ENCODE assay signal across 24 cellular contexts in the genomic region with DNA sequence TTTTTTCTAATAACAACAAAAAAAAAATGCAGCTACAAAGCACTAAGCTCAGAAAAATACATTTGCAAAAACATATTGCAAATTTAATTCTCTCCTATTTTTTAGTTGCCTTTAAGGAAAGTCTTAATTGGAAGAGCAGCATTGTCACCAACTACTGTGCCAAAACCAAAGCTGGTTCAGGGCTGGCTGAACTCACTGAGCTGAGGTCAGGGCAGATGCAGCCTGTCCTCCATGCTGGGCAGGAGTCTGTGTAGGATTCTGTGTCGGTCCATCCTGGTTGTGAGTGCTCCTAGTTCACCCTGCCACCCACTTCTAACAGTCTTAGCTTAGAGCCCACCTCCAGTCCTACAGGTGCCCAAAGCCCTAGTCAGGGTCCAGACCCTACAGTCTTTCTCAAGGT.
DNase-seq lines count a peak whose midpoint lies in the region; ATAC-seq and TF ChIP-seq lines count a peak whose summit lies in the region.
"Had no signal": no experiment of that assay in that cellular context is flagged by ENCODE, and none has a peak within 500 bp of the region (broad histone marks: within the 10 kb centered on the region; RNA-seq: fewer than 3 reads in every experiment).

No MANE protein-coding gene starts in this region.

- no peaks in the 10 kb centered on the region for H3K27me3 ChIP-seq in ectodermal cell (ENCODE audit: control insufficient read depth, insufficient read depth, low read length, poor library complexity, severe bottlenecking)
- H3K27me3 ChIP-seq in left lung: no peaks in the 10 kb centered on the region
- H3K27me3 ChIP-seq in stomach: no peaks in the 10 kb centered on the region
- H3K27me3 ChIP-seq: foreskin keratinocyte, neural progenitor cell had no signal

- TF ChIP-seq CTCF in left lung (IDR thresholded peaks at IDR 0.05) (peak in 1 of 2 donors; percentile 5), stomach (IDR thresholded peaks at IDR 0.05) (no peak)

- peak; percentile 48 for DNase-seq in AG20443 (ENCODE audit: low spot score)
- DNase-seq in left lung: no peak
- no peak for DNase-seq in stomach
- no peak for DNase-seq in NOMO-1 (lab: John Stamatoyannopoulos, UW; ENCODE audit: unreplicated experiment in 2 of 2)
- no peak for DNase-seq in NCI-H748 (lab: John Stamatoyannopoulos, UW; ENCODE audit: unreplicated experiment)
- DNase-seq in stimulated activated CD4-positive, alpha-beta T cell treated with anti-CD3 and anti-CD28 coated beads, Interleukin-1b, Interleukin-23, amount 100 ng/mL, for 48 hours: no peak
- DNase-seq: ACHN; activated CD8-positive, alpha-beta memory T cell treated with anti-CD3 and anti-CD28 coated beads for 24 hours; activated naive CD8-positive, alpha-beta T cell treated with anti-CD3 and anti-CD28 coated beads, Interleukin-2, amount 10 ng/mL, durations not matched to agents 7 days and 5 days; CD8-positive, alpha-beta T cell; DND-41; effector memory CD4-positive, alpha-beta T cell; foreskin keratinocyte; NCI-H1417 treated with DMSO at 0.1 percent for 48 hours; NCI-H2171; NK-92 treated with Interleukin-12 subunit alpha and Interleukin-12 subunit beta, amount 100 ng/mL, for 24 hours; SHP77; stimulated activated CD4-positive, alpha-beta T cell treated with anti-CD3 and anti-CD28 coated beads, Interleukin-4, amount 100 ng/mL, for 24 hours; stimulated activated CD8-positive, alpha-beta memory T cell treated with anti-CD3 and anti-CD28 coated beads, Interleukin-4, amount 100 ng/mL, for 48 hours; T-helper 17 cell had no signal

- intact Hi-C loops in left lung (cut with DNase I) (no loop called here), stomach (cut with DNase I; ENCODE audit: low total_unique reads) (no loop called here)

- H3K27ac ChIP-seq in ectodermal cell (ENCODE audit: insufficient read depth, low read depth, low read length, poor library complexity, severe bottlenecking) (peak overlapping the region; percentile 64), left lung (peak overlapping the region; percentile 17 to 60), stomach (peak overlapping the region in 3 of 5 donors; percentile 47 to 68 (median 48))
- H3K27ac ChIP-seq: foreskin keratinocyte, neural progenitor cell had no signal

- no peak for ATAC-seq in left lung
- ATAC-seq in HG02642 (IDR thresholded peaks at IDR 0.05; ENCODE audit: poor library complexity, unreplicated experiment): no peak
- ATAC-seq: CD8-positive, alpha-beta T cell; foreskin keratinocyte; T-helper 17 cell; WTC11 had no signal

- H3K9me3 ChIP-seq in ectodermal cell (ENCODE audit: control insufficient read depth, low read length): no peaks in the 10 kb centered on the region
- no peaks in the 10 kb centered on the region for H3K9me3 ChIP-seq in left lung
- H3K9me3 ChIP-seq in stomach: no peaks in the 10 kb centered on the region

- H3K4me1 ChIP-seq in ectodermal cell (ENCODE audit: control insufficient read depth, insufficient read depth, low read length): peaks cover 8% of the 10 kb centered on the region
- H3K4me1 ChIP-seq in left lung: peaks cover 0 to 8% of the 10 kb centered on the region in 2 donors
- peaks cover 0 to 15% (median 3%) of the 10 kb centered on the region in 4 donors for H3K4me1 ChIP-seq in stomach
- H3K4me1 ChIP-seq: foreskin keratinocyte had no signal

- no peak for TF ChIP-seq EP300 in stomach (IDR thresholded peaks at IDR 0.05)

- H3K4me3 ChIP-seq in ectodermal cell (ENCODE audit: insufficient read depth, low read depth, low read length) (no peak overlapping the region), left lung (no peak overlapping the region), stomach (no peak overlapping the region)
- H3K4me3 ChIP-seq: neural progenitor cell had no signal

- TF ChIP-seq POLR2A in stomach (IDR thresholded peaks at IDR 0.05): no peak

- 63 to 88% methylated on average over 1 of the region's 1 CpG for WGBS in ectodermal cell, 2 experiments
- 57 to 82% (median 60%) methylated on average over 1 of the region's 1 CpG for WGBS in stomach, 5 donors

- H3K36me3 ChIP-seq in ectodermal cell (ENCODE audit: control insufficient read depth, insufficient read depth, low read length) (no peaks in the 10 kb centered on the region), left lung (no peaks in the 10 kb centered on the region), stomach (no peaks in the 10 kb centered on the region)
- H3K36me3 ChIP-seq: neural progenitor cell had no signal
